8 cellular contexts compared by ENCODE assay signal in the genomic region with DNA sequence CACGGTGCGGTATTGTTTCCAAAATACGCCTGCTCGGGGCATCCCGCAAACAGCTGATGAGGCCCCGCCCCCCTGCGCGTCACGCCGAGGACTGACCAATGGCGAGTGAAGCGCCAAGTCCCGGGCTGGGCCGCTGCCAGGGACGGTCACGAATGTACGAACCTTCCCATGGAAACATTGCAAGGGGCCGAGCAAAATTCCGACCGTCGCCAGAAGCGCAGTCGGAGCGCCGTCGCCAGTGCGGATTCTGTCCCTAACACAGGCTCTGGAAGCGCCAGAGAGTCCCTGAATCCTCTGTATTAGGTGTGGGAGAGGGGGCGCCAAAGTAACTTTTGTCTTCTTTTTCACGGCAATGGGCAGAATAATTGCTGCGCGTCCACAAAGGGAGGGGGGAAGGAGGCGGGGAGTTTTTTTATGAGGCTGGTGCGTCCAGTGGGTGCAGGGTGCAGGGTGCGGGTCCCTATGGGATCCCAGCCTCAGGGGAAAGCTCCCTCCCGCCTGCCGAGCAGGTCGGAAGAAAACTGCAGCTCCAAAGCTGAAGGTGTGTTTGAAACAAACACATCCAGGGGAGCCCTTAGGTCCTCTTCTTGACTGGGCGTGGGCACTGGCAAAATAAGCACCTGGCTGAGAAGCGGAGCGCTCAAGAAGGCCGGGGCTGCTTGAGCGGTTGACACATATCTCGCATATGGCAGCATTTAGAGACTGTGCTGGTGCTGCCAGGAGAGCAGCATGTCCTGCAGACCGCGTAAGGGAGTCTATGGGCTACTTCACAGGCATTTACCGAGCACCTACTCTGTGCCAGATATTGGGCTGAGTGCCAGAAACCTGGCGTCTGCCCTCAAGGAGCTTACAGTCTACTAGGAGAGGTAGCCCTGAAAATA. TPM values are rescaled to one million over a fixed set of nuclear protein-coding genes. Genes with fewer than 3 reads are reported as not detected.
DNase-seq lines count a peak whose midpoint lies in the region; ATAC-seq and FAIRE-seq lines count a peak whose summit lies in the region.

A gene with protein sequence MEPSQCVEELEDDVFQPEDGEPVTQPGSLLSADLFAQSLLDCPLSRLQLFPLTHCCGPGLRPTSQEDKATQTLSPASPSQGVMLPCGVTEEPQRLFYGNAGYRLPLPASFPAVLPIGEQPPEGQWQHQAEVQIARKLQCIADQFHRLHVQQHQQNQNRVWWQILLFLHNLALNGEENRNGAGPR (minus strand): TSS at position 25 of the 881 bp plus-strand sequence. CDS start 2,793 bp downstream, outside the sequence.

- peak; percentile 97 for DNase-seq in COLO829 (ENCODE audit: low spot score)
- peak; percentile 89 for DNase-seq in HTR-8/SVneo (ENCODE audit: insufficient read length, low spot score)
- DNase-seq in NOMO-1 treated with DMSO at 0.1 percent for 48 hours (lab: John Stamatoyannopoulos, UW; ENCODE audit: unreplicated experiment), result peak; percentile 94
- peak; percentile 94 to 97 (median 96) for DNase-seq in activated CD8-positive, alpha-beta memory T cell treated with anti-CD3 and anti-CD28 coated beads for 48 hours (ENCODE audit: low read depth in 2 of 3, low spot score in 2 of 3)
- DNase-seq in stimulated activated CD8-positive, alpha-beta memory T cell treated with anti-CD3 and anti-CD28 coated beads, Interleukin-15, amount 100 ng/mL, for 24 hours (ENCODE audit: low read depth), result peak; percentile 97

- peak; percentile 46 for ATAC-seq in GM21367 (IDR thresholded peaks at IDR 0.05; ENCODE audit: unreplicated experiment)

- 9% methylated on average over 45 to 46 of the region's 48 CpGs for WGBS in mesodermal cell (ENCODE audit: insufficient coverage in 2 of 2), 2 experiments

- peak within 1 kb of the TSS; percentile 95 for H3K4me3 ChIP-seq in mesodermal cell (ENCODE audit: extremely low read depth, insufficient read depth, low read length, poor library complexity, severe bottlenecking)

- no peaks in the 10 kb centered on the region for H3K9me3 ChIP-seq in mesodermal cell (ENCODE audit: control insufficient read depth, low read length)

- H3K36me3 ChIP-seq in mesodermal cell (ENCODE audit: control insufficient read depth, insufficient read depth, low read length), result peaks cover 19% of the 10 kb centered on the region

- FAIRE-seq in HTR-8/SVneo (lab: Jason Lieb, UNC), result no peak
- FAIRE-seq in endometrium (lab: Jason Lieb, UNC), result peak; percentile 92

- H3K27ac ChIP-seq in mesodermal cell (ENCODE audit: low read depth, low read length, severe bottlenecking), result peak within 1 kb of the TSS; percentile 72

- peaks cover 38% of the 10 kb centered on the region for H3K4me1 ChIP-seq in mesodermal cell (ENCODE audit: control insufficient read depth, insufficient read depth, low read length, poor library complexity, severe bottlenecking)

RNA-seq across cellular contexts. Expression of the gene that starts here (rescaled TPM):
- polyA plus RNA-seq in mesodermal cell (2013, experiment 1 of 2), result 59.4 TPM
- polyA plus RNA-seq in mesodermal cell (2013, experiment 2 of 2), result 51.4 TPM

Comparison
In these comparisons a context has a peak if more than half of its experiments do, and no peak if none do; other contexts are left out.
1. Peak in every context shown above with its lines: DNase-seq, ATAC-seq, H3K4me3 ChIP-seq and H3K27ac ChIP-seq.